ENCODE assay signal across 8 cellular contexts in the genomic region with DNA sequence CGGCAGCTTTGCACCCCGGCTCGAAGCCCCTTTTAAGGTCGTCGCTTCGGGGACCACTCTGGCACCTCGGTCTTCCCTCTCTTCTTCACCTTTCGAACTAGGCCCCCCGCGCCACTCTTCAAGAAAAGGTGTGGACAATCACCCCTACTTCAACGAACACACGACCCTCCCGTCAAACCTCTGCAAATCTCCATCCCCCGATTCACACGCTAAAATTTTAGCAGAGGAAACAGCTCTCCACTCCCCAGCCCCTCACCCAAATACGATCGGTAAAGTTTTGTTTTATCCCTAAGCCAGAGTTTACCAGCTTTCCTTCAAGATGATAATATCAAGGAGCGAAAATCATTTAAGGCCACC.
A peak's percentile ranks its signal among the peaks of the same experiment; 100 is the strongest.
DNase-seq lines count a peak whose midpoint lies in the region; ATAC-seq and FAIRE-seq lines count a peak whose summit lies in the region.

No MANE protein-coding gene starts in this region.

- peak; percentile 45 for DNase-seq in stimulated activated CD8-positive, alpha-beta memory T cell treated with anti-CD3 and anti-CD28 coated beads, Interleukin-4, amount 100 ng/mL, for 48 hours
- DNase-seq in urothelium cell line (ENCODE audit: low spot score) (no peak), NCI-H524 (lab: John Stamatoyannopoulos, UW) (no peak), GM03348 (ENCODE audit: low spot score) (no peak)

- no peaks in the 10 kb centered on the region for H3K27me3 Mint-ChIP-seq in activated T-helper 17 cell treated with anti-CD3 and anti-CD28 coated beads, Interleukin-2, amount 50 U/mL, for 72 hours

- H3K27ac ChIP-seq in HUES48 (ENCODE audit: low read depth, low read length): peak overlapping the region; percentile 73

- ATAC-seq in activated T-helper 17 cell treated with anti-CD3 and anti-CD28 coated beads, Interleukin-2, amount 50 U/mL, for 72 hours (replicated peaks): no peak
- ATAC-seq in HG02610 (IDR thresholded peaks at IDR 0.05; ENCODE audit: unreplicated experiment): no peak

- H3K36me3 ChIP-seq in HUES48 (ENCODE audit: control insufficient read depth, insufficient read depth, low read length) (no peaks in the 10 kb centered on the region), iPS-15b (ENCODE audit: control insufficient read depth, insufficient read depth, low read length) (no peaks in the 10 kb centered on the region)

- no peak for FAIRE-seq in urothelium cell line (lab: Jason Lieb, UNC)

- H3K27me3 ChIP-seq in HUES48 (ENCODE audit: control insufficient read depth, insufficient read depth, low read length) (peaks cover 39% of the 10 kb centered on the region), iPS-15b (ENCODE audit: control insufficient read depth, insufficient read depth, low read length) (peaks cover 33% of the 10 kb centered on the region)

- peaks cover 13% of the 10 kb centered on the region for H3K36me3 Mint-ChIP-seq in activated T-helper 17 cell treated with anti-CD3 and anti-CD28 coated beads, Interleukin-2, amount 50 U/mL, for 72 hours (ENCODE audit: low read depth)

- H3K4me1 ChIP-seq in HUES48 (ENCODE audit: control insufficient read depth, insufficient read depth, low read length): peaks cover 42% of the 10 kb centered on the region
- peaks cover 20% of the 10 kb centered on the region for H3K4me1 ChIP-seq in iPS-15b (ENCODE audit: control insufficient read depth, insufficient read depth, low read length)

- H3K4me3 ChIP-seq in HUES48 (ENCODE audit: low read depth, low read length) (peak overlapping the region; percentile 80), iPS-15b (ENCODE audit: low read depth, low read length) (peak overlapping the region; percentile 75)

- H3K4me3 Mint-ChIP-seq in activated T-helper 17 cell treated with anti-CD3 and anti-CD28 coated beads, Interleukin-2, amount 50 U/mL, for 72 hours: peak overlapping the region; percentile 73

- H3K9me3 ChIP-seq in HUES48 (ENCODE audit: control insufficient read depth, insufficient read depth, low read length): no peaks in the 10 kb centered on the region
- no peaks in the 10 kb centered on the region for H3K9me3 ChIP-seq in iPS-15b (ENCODE audit: control insufficient read depth, insufficient read depth, low read length)

- H3K9ac ChIP-seq in HUES48 (ENCODE audit: low read depth, low read length) (peak overlapping the region; percentile 61), iPS-15b (ENCODE audit: low read depth, low read length) (peak overlapping the region; percentile 57)

- H3K27ac Mint-ChIP-seq in activated T-helper 17 cell treated with anti-CD3 and anti-CD28 coated beads, Interleukin-2, amount 50 U/mL, for 72 hours: peak overlapping the region; percentile 84

- H3K4me1 Mint-ChIP-seq in activated T-helper 17 cell treated with anti-CD3 and anti-CD28 coated beads, Interleukin-2, amount 50 U/mL, for 72 hours: peaks cover 77% of the 10 kb centered on the region

- no peaks in the 10 kb centered on the region for H3K9me3 Mint-ChIP-seq in activated T-helper 17 cell treated with anti-CD3 and anti-CD28 coated beads, Interleukin-2, amount 50 U/mL, for 72 hours
